In genomic region chr12:32534698-32535097, GRCh38 we compare ENCODE assay signal across 8 cellular contexts.
DNase-seq lines count a peak whose midpoint lies in the region; ATAC-seq and TF ChIP-seq lines count a peak whose summit lies in the region.

No MANE protein-coding gene starts in this region.

- H3K4me3 ChIP-seq in colonic mucosa (peak overlapping the region; percentile 8), muscle layer of colon (ENCODE audit: low read depth in 1 of 2, low read length in 2 of 2) (peak overlapping the region; percentile 6 to 42), transverse colon (peak overlapping the region; percentile 1 to 46 (median 19))

- H3K27ac ChIP-seq in colonic mucosa (peak overlapping the region; percentile 67), muscle layer of colon (ENCODE audit: low read depth, low read length) (no peak overlapping the region), transverse colon (peak overlapping the region; percentile 76 to 84 (median 80))

- DNase-seq in DMS53 (lab: John Stamatoyannopoulos, UW) (peak; percentile 51), DMS53 treated with DMSO at 0.1 percent for 48 hours (lab: John Stamatoyannopoulos, UW; ENCODE audit: unreplicated experiment) (no peak), colonic mucosa (no peak), transverse colon (no peak)

- TF ChIP-seq CTCF in colonic mucosa (IDR thresholded peaks at IDR 0.05) (no peak), transverse colon (IDR thresholded peaks at IDR 0.05) (no peak)

- H3K9me3 ChIP-seq in colonic mucosa, result no peaks in the 10 kb centered on the region
- H3K9me3 ChIP-seq in muscle layer of colon (ENCODE audit: low read length), result no peaks in the 10 kb centered on the region
- no peaks in the 10 kb centered on the region for H3K9me3 ChIP-seq in transverse colon

- in situ Hi-C loops in transverse colon (cut with MboI; ENCODE audit: low pct_ligation_motif_present in 1 of 4, low pct_unique_long_range_greater_than_20kb in 1 of 4, low sequenced_read_pairs in 3 of 4), result no loop called here

- 25 to 38% methylated on average over 1 of the region's 1 CpG for WGBS in transverse colon (ENCODE audit: low coverage in 1 of 2), 2 donors

- H3K9ac ChIP-seq in colonic mucosa (ENCODE audit: low read depth in 2 of 2, low read length in 2 of 2) (peak overlapping the region in 1 of 2 donors; percentile 78), muscle layer of colon (ENCODE audit: low read length) (peak overlapping the region; percentile 27)

- intact Hi-C loops in colonic mucosa (cut with DNase I) (no loop called here), transverse colon (cut with DNase I; ENCODE audit: low total_unique reads) (no loop called here)

- no peak for ATAC-seq in GM21423 (IDR thresholded peaks at IDR 0.05; ENCODE audit: unreplicated experiment)
- no peak for ATAC-seq in GM21381 (IDR thresholded peaks at IDR 0.05; ENCODE audit: unreplicated experiment)
- no peak for ATAC-seq in HG02938 (IDR thresholded peaks at IDR 0.05; ENCODE audit: unreplicated experiment)

- peaks cover 13% of the 10 kb centered on the region for H3K4me1 ChIP-seq in colonic mucosa
- H3K4me1 ChIP-seq in muscle layer of colon (ENCODE audit: insufficient read depth, low read length), result peaks cover 3% of the 10 kb centered on the region
- H3K4me1 ChIP-seq in transverse colon, result peaks cover 16 to 64% (median 44%) of the 10 kb centered on the region in 4 donors

- no peak for TF ChIP-seq POLR2A in transverse colon (IDR thresholded peaks at IDR 0.05)

- no peaks in the 10 kb centered on the region for H3K36me3 ChIP-seq in colonic mucosa
- H3K36me3 ChIP-seq in muscle layer of colon (ENCODE audit: insufficient read depth, low read length), result no peaks in the 10 kb centered on the region
- no peaks in the 10 kb centered on the region for H3K36me3 ChIP-seq in transverse colon

- H3K27me3 ChIP-seq in colonic mucosa (no peaks in the 10 kb centered on the region), muscle layer of colon (ENCODE audit: control insufficient read depth in 1 of 2, insufficient read depth in 2 of 2, low read length in 2 of 2) (no peaks in the 10 kb centered on the region), transverse colon (no peaks in the 10 kb centered on the region)

- TF ChIP-seq EP300 in transverse colon (IDR thresholded peaks at IDR 0.05; ENCODE audit: low read depth), result no peak
